8 cellular contexts compared by ENCODE assay signal in genomic region chr20:31667315-31668285, GRCh38. TPM values are rescaled to one million over a fixed set of nuclear protein-coding genes. Genes with fewer than 3 reads are reported as not detected.
A peak's percentile ranks its signal among the peaks of the same experiment; 100 is the strongest.
DNase-seq lines count a peak whose midpoint lies in the region; ATAC-seq and TF ChIP-seq lines count a peak whose summit lies in the region.
"Had no signal": no experiment of that assay in that cellular context is flagged by ENCODE, and none has a peak within 500 bp of the region (broad histone marks: within the 10 kb centered on the region; RNA-seq: fewer than 3 reads in every experiment).

No MANE protein-coding gene starts in this region.

- peaks cover 33% of the 10 kb centered on the region for H4K20me1 ChIP-seq in hepatocyte (ENCODE audit: insufficient read depth, poor library complexity, severe bottlenecking)

- H3K27ac ChIP-seq in HL-60 (replicated peaks) = peak overlapping the region; percentile 28
- no peak overlapping the region for H3K27ac ChIP-seq in hepatocyte

- ATAC-seq in T-cell (replicated peaks in 1 of 4) = no peak
- ATAC-seq in stimulated activated memory B cell treated with anti-CD40 and anti-IgM and Interleukin-4, amounts not matched to agents 10 μg/mL and 1 μg/mL and 100 μg/mL, for 72 hours = peak; percentile 52
- ATAC-seq in HG02938 (IDR thresholded peaks at IDR 0.05; ENCODE audit: unreplicated experiment) = no peak
- ATAC-seq in HG03521 (IDR thresholded peaks at IDR 0.05; ENCODE audit: unreplicated experiment) = no peak

- H3K4me3 Mint-ChIP-seq in T-cell = peak overlapping the region in 1 of 3 donors; percentile 62
- H3K4me3 Mint-ChIP-seq in stimulated activated memory B cell treated with anti-CD40 and anti-IgM and Interleukin-4, amounts not matched to agents 10 μg/mL and 1 μg/mL and 100 μg/mL, for 72 hours = no peak overlapping the region

- H2AFZ ChIP-seq in hepatocyte = no peak overlapping the region

- no peak for TF ChIP-seq CTCF in HL-60 (IDR thresholded peaks at IDR 0.05; ENCODE audit: insufficient read depth, low read length)
- no peak for TF ChIP-seq CTCF in hepatocyte (IDR thresholded peaks at IDR 0.05; ENCODE audit: poor library complexity)

- peaks cover 22% of the 10 kb centered on the region for H3K36me3 Mint-ChIP-seq in T-cell
- H3K36me3 Mint-ChIP-seq in stimulated activated memory B cell treated with anti-CD40 and anti-IgM and Interleukin-4, amounts not matched to agents 10 μg/mL and 1 μg/mL and 100 μg/mL, for 72 hours = peaks cover 61% of the 10 kb centered on the region

- H3K4me3 ChIP-seq in HL-60 (replicated peaks; ENCODE audit: insufficient read depth, low read length) (no peak overlapping the region), hepatocyte (no peak overlapping the region)

- no peaks in the 10 kb centered on the region for H3K9me3 Mint-ChIP-seq in T-cell
- no peaks in the 10 kb centered on the region for H3K9me3 Mint-ChIP-seq in stimulated activated memory B cell treated with anti-CD40 and anti-IgM and Interleukin-4, amounts not matched to agents 10 μg/mL and 1 μg/mL and 100 μg/mL, for 72 hours

- H3K9me2 ChIP-seq in hepatocyte (replicated peaks; ENCODE audit: insufficient read depth) = no peaks in the 10 kb centered on the region

- peaks cover 44% of the 10 kb centered on the region for H3K4me1 ChIP-seq in hepatocyte (ENCODE audit: insufficient read depth)

- H3K27me3 ChIP-seq in HL-60 (ENCODE audit: insufficient read depth, poor library complexity, severe bottlenecking) = no peaks in the 10 kb centered on the region
- no peaks in the 10 kb centered on the region for H3K27me3 ChIP-seq in hepatocyte

- POLR2A ChIA-PET in T-cell (lab: Charles Lee) = interaction anchor here in 1 of 2 donors (0.6 kb wide), 1 partner anchor 33 kb away, joined by 3 read pairs; no protein-coding TSS in a partner anchor

- H3K4me1 Mint-ChIP-seq in T-cell = peaks cover 31 to 54% (median 43%) of the 10 kb centered on the region in 3 donors
- peaks cover 59% of the 10 kb centered on the region for H3K4me1 Mint-ChIP-seq in stimulated activated memory B cell treated with anti-CD40 and anti-IgM and Interleukin-4, amounts not matched to agents 10 μg/mL and 1 μg/mL and 100 μg/mL, for 72 hours

- CTCF ChIA-PET in T-cell (lab: Charles Lee) = interaction anchor here in 1 of 2 donors (0.5 to 1.2 kb wide), 6 partner anchors 14 to 303 kb away, joined by 3 to 26 read pairs (median 3); partner anchors contain the start of gene BCL2L1

- H3K27me3 Mint-ChIP-seq in T-cell = no peaks in the 10 kb centered on the region
- no peaks in the 10 kb centered on the region for H3K27me3 Mint-ChIP-seq in stimulated activated memory B cell treated with anti-CD40 and anti-IgM and Interleukin-4, amounts not matched to agents 10 μg/mL and 1 μg/mL and 100 μg/mL, for 72 hours

- peak; percentile 1 for TF ChIP-seq POLR2A in erythroblast (IDR thresholded peaks at IDR 0.05; ENCODE audit: low read length)

- H3K36me3 ChIP-seq in hepatocyte (replicated peaks; ENCODE audit: insufficient read depth, low read depth) = no peaks in the 10 kb centered on the region

- H3K4me2 ChIP-seq in hepatocyte = no peak overlapping the region

- H3K27ac Mint-ChIP-seq in T-cell = peak overlapping the region; percentile 78 to 91
- peak overlapping the region; percentile 75 for H3K27ac Mint-ChIP-seq in stimulated activated memory B cell treated with anti-CD40 and anti-IgM and Interleukin-4, amounts not matched to agents 10 μg/mL and 1 μg/mL and 100 μg/mL, for 72 hours

- 95% methylated on average over 14 of the region's 15 CpGs for WGBS in hepatocyte (ENCODE audit: low lambda C conversion rate, missing lambda C conversion rate)

- no peaks in the 10 kb centered on the region for H3K9me3 ChIP-seq in hepatocyte (ENCODE audit: low read depth)

- H3K79me2 ChIP-seq in hepatocyte = peaks cover 73% of the 10 kb centered on the region

- DNase-seq in HL-60 (ENCODE audit: low read depth in 1 of 2, low spot score in 1 of 2) = peak; percentile 32 to 42
- DNase-seq in T-cell = peak in 3 of 34 experiments; percentile 11 to 17 (median 15)
- DNase-seq in erythroblast (lab: John Stamatoyannopoulos, UW) = peak in 1 of 2 experiments; percentile 25
- DNase-seq in hepatocyte (ENCODE audit: low spot score) = no peak
- DNase-seq: NCI-H1417 had no signal

RNA-seq across cellular contexts. Expression of gene COX4I2, which starts 29.9 kb away (rescaled TPM):
- total RNA-seq in T-cell (not detected), hepatocyte (0.68 and 3.6 TPM in 2 replicates)
- polyA plus RNA-seq in hepatocyte = 0.37 and 3.3 TPM in 2 replicates

RNA-seq across cellular contexts. Expression of gene BCL2L1, which starts 55.1 kb away (rescaled TPM):
- total RNA-seq in T-cell (10 to 100 TPM; 26.6 to 33.8 (median 27.7) TPM), hepatocyte (139 and 145 TPM in 2 replicates)
- 104 and 108 TPM in 2 replicates for polyA plus RNA-seq in hepatocyte
